Comparison of ENCODE assay signal across 1 cellular context in genomic region chr10:24894309-24894708, GRCh38.
TF ChIP-seq lines count a peak whose summit lies in the region.

No MANE protein-coding gene starts in this region.

TF ChIP-seq in K562, 482 proteins besides CTCF, POLR2A, EP300 and RAD21 (continued from another document and continues in another):
- TF ChIP-seq ELK3 (CRISPR knock-in tag; IDR thresholded peaks at IDR 0.05) = no peak
- TF ChIP-seq ATF3 (IDR thresholded peaks at IDR 0.05) = peak; percentile 51; the same call in 1 of the 2 replicates
- no peak for TF ChIP-seq ATF3 (CRISPR knock-in tag; conservative IDR thresholded peaks at IDR 0.05)
- TF ChIP-seq MLLT1 (IDR thresholded peaks at IDR 0.05) = no peak
- TF ChIP-seq CBX8 (IDR thresholded peaks at IDR 0.05; ENCODE audit: borderline replicate concordance, extremely low read depth, low read depth, low read length, poor library complexity, severe bottlenecking) = no peak
- no peak for TF ChIP-seq ZNF232 (CRISPR knock-in tag; IDR thresholded peaks at IDR 0.05)
- no peak for TF ChIP-seq SLC30A9 (CRISPR knock-in tag; IDR thresholded peaks at IDR 0.05)
- TF ChIP-seq NFE2L1 (tag; IDR thresholded peaks at IDR 0.05; ENCODE audit: borderline replicate concordance, low read depth) = no peak
- TF ChIP-seq ZNF75A (CRISPR knock-in tag; IDR thresholded peaks at IDR 0.05) = no peak
- no peak for TF ChIP-seq NEUROD1 (IDR thresholded peaks at IDR 0.05; ENCODE audit: borderline replicate concordance, low read depth, low read length, partially characterized antibody)
- TF ChIP-seq FOXO4 (CRISPR knock-in tag; IDR thresholded peaks at IDR 0.05) = no peak
- TF ChIP-seq ZNF384 (IDR thresholded peaks at IDR 0.05; ENCODE audit: low read depth, low read length) = peak; percentile 58; the same call in 1 of the 2 replicates
- TF ChIP-seq ZBTB7A (IDR thresholded peaks at IDR 0.05; ENCODE audit: borderline replicate concordance, control insufficient read depth, low read depth, low read length) = no peak
- no peak for TF ChIP-seq THRAP3 (IDR thresholded peaks at IDR 0.05; ENCODE audit: borderline replicate concordance)
- TF ChIP-seq ZNF76 (CRISPR knock-in tag; IDR thresholded peaks at IDR 0.05; ENCODE audit: borderline replicate concordance) = no peak
- TF ChIP-seq ZNF174 (CRISPR knock-in tag; IDR thresholded peaks at IDR 0.05) = no peak
- TF ChIP-seq NCOA1 (IDR thresholded peaks at IDR 0.05; ENCODE audit: low read depth) = no peak
- no peak for TF ChIP-seq MXI1 (IDR thresholded peaks at IDR 0.05; ENCODE audit: low read depth, low read length)
- peak; percentile 18; the same call in 1 of the 2 replicates for TF ChIP-seq MGA (IDR thresholded peaks at IDR 0.05)
- no peak for TF ChIP-seq SMAD4 (CRISPR knock-in tag; conservative IDR thresholded peaks at IDR 0.05)
- TF ChIP-seq RBM14 (IDR thresholded peaks at IDR 0.05; ENCODE audit: borderline replicate concordance, insufficient read depth, low read depth, low read length) = no peak
- TF ChIP-seq DMBX1 (CRISPR knock-in tag; IDR thresholded peaks at IDR 0.05; ENCODE audit: borderline replicate concordance) = no peak
- TF ChIP-seq RBBP5 (IDR thresholded peaks at IDR 0.05; ENCODE audit: borderline replicate concordance, insufficient read depth, low read length, poor library complexity, severe bottlenecking) = no peak
- TF ChIP-seq SIX5 (IDR thresholded peaks at IDR 0.05; ENCODE audit: borderline replicate concordance in 1 of 2, insufficient read depth in 1 of 2, low read depth in 1 of 2, low read length in 2 of 2) = no peak
- peak; percentile 37; the same call in 1 of the 2 replicates for TF ChIP-seq JUND (IDR thresholded peaks at IDR 0.05; ENCODE audit: borderline replicate concordance, low read depth, low read length)
- TF ChIP-seq JUND (tag; IDR thresholded peaks at IDR 0.05; ENCODE audit: borderline replicate concordance, low read depth, low read length) = no peak
- TF ChIP-seq KLF16 (IDR thresholded peaks at IDR 0.05) = no peak
- TF ChIP-seq MYNN (IDR thresholded peaks at IDR 0.05) = no peak
- TF ChIP-seq MYNN (CRISPR knock-in tag; IDR thresholded peaks at IDR 0.05) = no peak
- TF ChIP-seq ETV1 (tag; conservative IDR thresholded peaks at IDR 0.05; ENCODE audit: low read depth) = no peak
- TF ChIP-seq ZNF311 (CRISPR knock-in tag; IDR thresholded peaks at IDR 0.05) = 0 out of 2 replicates have a peak, but pooled peaks have one; percentile 18
- TF ChIP-seq ZNF592 (IDR thresholded peaks at IDR 0.05) = peak; percentile 51; the same call in 1 of the 2 replicates
- no peak for TF ChIP-seq HIVEP1 (CRISPR knock-in tag; IDR thresholded peaks at IDR 0.05)
- no peak for TF ChIP-seq POLR2H (tag; IDR thresholded peaks at IDR 0.05; ENCODE audit: low read depth)
